1 cellular context compared by ENCODE assay signal in genomic region chr6:107466062-107466461, GRCh38.
TF ChIP-seq lines count a peak whose summit lies in the region.

No MANE protein-coding gene starts in this region.

TF ChIP-seq in GM23338, 12 proteins besides CTCF, POLR2A, EP300 and RAD21 (continued from another document):
- TF ChIP-seq ETS1 (IDR thresholded peaks at IDR 0.05) (no peak), STAT1 (IDR thresholded peaks at IDR 0.05; ENCODE audit: unreplicated experiment) (no peak), JUNB (IDR thresholded peaks at IDR 0.05; ENCODE audit: unreplicated experiment) (no peak), ZNF114 (CRISPR knock-in tag; IDR thresholded peaks at IDR 0.05) (no peak), REST (IDR thresholded peaks at IDR 0.05; ENCODE audit: unreplicated experiment) (no peak)
TF ChIP-seq in GM23338: peak in this region for 0.
